1 cellular context compared by ENCODE assay signal in genomic region chr7:5472432-5473315, GRCh38.
TF ChIP-seq lines count a peak whose summit lies in the region.

No MANE protein-coding gene starts in this region.

TF ChIP-seq in K562, 482 proteins besides CTCF, POLR2A, EP300 and RAD21 (continued from another document and continues in another):
- 0 out of 4 replicates have a peak, but pooled peaks of 1 of the 2 experiments have one; percentile 43 for TF ChIP-seq MLLT1 (IDR thresholded peaks at IDR 0.05)
- peak; percentile 94 for TF ChIP-seq CTBP1 (IDR thresholded peaks at IDR 0.05; ENCODE audit: borderline replicate concordance)
- TF ChIP-seq, protein P1, sequence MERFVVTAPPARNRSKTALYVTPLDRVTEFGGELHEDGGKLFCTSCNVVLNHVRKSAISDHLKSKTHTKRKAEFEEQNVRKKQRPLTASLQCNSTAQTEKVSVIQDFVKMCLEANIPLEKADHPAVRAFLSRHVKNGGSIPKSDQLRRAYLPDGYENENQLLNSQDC (CRISPR knock-in tag; IDR thresholded peaks at IDR 0.05) = no peak
- peak; percentile 45 for TF ChIP-seq CXXC5 (CRISPR knock-in tag; IDR thresholded peaks at IDR 0.05)
- TF ChIP-seq CREBBP (IDR thresholded peaks at IDR 0.05; ENCODE audit: low read depth, low read length) = no peak
- TF ChIP-seq, protein P2, sequence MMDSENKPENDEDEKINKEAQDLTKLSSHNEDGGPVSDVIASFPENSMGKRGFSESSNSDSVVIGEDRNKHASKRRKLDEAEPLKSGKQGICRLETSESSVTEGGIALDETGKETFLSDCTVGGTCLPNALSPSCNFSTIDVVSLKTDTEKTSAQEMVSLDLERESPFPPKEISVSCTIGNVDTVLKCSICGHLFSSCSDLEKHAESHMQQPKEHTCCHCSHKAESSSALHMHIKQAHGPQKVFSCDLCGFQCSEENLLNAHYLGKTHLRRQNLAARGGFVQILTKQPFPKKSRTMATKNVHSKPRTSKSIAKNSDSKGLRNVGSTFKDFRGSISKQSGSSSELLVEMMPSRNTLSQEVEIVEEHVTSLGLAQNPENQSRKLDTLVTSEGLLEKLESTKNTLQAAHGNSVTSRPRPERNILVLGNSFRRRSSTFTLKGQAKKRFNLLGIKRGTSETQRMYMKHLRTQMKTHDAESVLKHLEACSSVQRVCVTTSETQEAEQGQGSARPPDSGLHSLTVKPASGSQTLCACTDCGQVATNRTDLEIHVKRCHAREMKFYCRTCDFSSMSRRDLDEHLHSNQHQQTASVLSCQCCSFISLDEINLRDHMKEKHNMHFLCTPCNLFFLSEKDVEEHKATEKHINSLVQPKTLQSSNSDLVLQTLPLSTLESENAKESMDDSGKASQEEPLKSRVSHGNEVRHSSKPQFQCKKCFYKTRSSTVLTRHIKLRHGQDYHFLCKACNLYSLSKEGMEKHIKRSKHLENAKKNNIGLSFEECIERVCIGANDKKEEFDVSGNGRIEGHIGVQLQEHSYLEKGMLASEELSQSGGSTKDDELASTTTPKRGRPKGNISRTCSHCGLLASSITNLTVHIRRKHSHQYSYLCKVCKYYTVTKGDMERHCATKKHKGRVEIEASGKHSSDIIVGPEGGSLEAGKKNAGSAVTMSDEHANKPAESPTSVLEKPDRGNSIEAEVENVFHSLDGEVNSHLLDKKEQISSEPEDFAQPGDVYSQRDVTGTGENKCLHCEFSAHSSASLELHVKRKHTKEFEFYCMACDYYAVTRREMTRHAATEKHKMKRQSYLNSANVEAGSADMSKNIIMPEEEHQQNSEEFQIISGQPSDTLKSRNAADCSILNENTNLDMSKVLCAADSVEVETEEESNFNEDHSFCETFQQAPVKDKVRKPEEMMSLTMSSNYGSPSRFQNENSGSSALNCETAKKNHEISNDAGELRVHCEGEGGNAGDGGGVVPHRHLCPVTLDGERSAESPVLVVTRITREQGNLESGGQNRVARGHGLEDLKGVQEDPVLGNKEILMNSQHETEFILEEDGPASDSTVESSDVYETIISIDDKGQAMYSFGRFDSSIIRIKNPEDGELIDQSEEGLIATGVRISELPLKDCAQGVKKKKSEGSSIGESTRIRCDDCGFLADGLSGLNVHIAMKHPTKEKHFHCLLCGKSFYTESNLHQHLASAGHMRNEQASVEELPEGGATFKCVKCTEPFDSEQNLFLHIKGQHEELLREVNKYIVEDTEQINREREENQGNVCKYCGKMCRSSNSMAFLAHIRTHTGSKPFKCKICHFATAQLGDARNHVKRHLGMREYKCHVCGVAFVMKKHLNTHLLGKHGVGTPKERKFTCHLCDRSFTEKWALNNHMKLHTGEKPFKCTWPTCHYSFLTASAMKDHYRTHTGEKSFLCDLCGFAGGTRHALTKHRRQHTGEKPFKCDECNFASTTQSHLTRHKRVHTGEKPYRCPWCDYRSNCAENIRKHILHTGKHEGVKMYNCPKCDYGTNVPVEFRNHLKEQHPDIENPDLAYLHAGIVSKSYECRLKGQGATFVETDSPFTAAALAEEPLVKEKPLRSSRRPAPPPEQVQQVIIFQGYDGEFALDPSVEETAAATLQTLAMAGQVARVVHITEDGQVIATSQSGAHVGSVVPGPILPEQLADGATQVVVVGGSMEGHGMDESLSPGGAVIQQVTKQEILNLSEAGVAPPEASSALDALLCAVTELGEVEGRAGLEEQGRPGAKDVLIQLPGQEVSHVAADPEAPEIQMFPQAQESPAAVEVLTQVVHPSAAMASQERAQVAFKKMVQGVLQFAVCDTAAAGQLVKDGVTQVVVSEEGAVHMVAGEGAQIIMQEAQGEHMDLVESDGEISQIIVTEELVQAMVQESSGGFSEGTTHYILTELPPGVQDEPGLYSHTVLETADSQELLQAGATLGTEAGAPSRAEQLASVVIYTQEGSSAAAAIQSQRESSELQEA (IDR thresholded peaks at IDR 0.05; ENCODE audit: low read depth) = no peak
- no peak for TF ChIP-seq RNF219 (CRISPR knock-in tag; IDR thresholded peaks at IDR 0.05)
- 0 out of 2 replicates have a peak, but pooled peaks have one; percentile 18 for TF ChIP-seq SREBF1 (IDR thresholded peaks at IDR 0.05; ENCODE audit: borderline replicate concordance, low read depth, low read length)
- no peak for TF ChIP-seq HDAC8 (tag; IDR thresholded peaks at IDR 0.05)
- peak; percentile 92 for TF ChIP-seq C11orf30 (IDR thresholded peaks at IDR 0.05; ENCODE audit: low read depth)
- TF ChIP-seq ZZZ3 (IDR thresholded peaks at IDR 0.05) = no peak
- peak; percentile 31; the same call in 1 of the 2 replicates for TF ChIP-seq TOE1 (IDR thresholded peaks at IDR 0.05; ENCODE audit: borderline replicate concordance)
- no peak for TF ChIP-seq TOE1 (CRISPR knock-in tag; IDR thresholded peaks at IDR 0.05; ENCODE audit: borderline replicate concordance, low read depth)
- no peak for TF ChIP-seq ZNF609 (CRISPR knock-in tag; IDR thresholded peaks at IDR 0.05; ENCODE audit: borderline replicate concordance)
- no peak for TF ChIP-seq PBX2 (CRISPR knock-in tag; IDR thresholded peaks at IDR 0.05; ENCODE audit: low read depth)
- TF ChIP-seq PBX2 (tag; conservative IDR thresholded peaks at IDR 0.05; ENCODE audit: low read depth) = no peak
- TF ChIP-seq MAX (CRISPR knock-in tag; IDR thresholded peaks at IDR 0.05) = peak; percentile 90
- TF ChIP-seq, protein P3, sequence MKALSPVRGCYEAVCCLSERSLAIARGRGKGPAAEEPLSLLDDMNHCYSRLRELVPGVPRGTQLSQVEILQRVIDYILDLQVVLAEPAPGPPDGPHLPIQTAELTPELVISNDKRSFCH (CRISPR knock-in tag; IDR thresholded peaks at IDR 0.05) = no peak
- TF ChIP-seq, protein P3 (tag; IDR thresholded peaks at IDR 0.05) = peak; percentile 45; the same call in 1 of the 2 replicates
- TF ChIP-seq, protein P4, sequence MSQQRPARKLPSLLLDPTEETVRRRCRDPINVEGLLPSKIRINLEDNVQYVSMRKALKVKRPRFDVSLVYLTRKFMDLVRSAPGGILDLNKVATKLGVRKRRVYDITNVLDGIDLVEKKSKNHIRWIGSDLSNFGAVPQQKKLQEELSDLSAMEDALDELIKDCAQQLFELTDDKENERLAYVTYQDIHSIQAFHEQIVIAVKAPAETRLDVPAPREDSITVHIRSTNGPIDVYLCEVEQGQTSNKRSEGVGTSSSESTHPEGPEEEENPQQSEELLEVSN (IDR thresholded peaks at IDR 0.05; ENCODE audit: borderline replicate concordance in 1 of 2, extremely low read depth in 1 of 2, insufficient read depth in 1 of 2, insufficient read length in 1 of 2, low read depth in 1 of 2, low read length in 1 of 2, poor library complexity in 1 of 2, severe bottlenecking in 1 of 2) = peak; percentile 55 to 62
